34 cellular contexts compared by ENCODE assay signal in the genomic region with DNA sequence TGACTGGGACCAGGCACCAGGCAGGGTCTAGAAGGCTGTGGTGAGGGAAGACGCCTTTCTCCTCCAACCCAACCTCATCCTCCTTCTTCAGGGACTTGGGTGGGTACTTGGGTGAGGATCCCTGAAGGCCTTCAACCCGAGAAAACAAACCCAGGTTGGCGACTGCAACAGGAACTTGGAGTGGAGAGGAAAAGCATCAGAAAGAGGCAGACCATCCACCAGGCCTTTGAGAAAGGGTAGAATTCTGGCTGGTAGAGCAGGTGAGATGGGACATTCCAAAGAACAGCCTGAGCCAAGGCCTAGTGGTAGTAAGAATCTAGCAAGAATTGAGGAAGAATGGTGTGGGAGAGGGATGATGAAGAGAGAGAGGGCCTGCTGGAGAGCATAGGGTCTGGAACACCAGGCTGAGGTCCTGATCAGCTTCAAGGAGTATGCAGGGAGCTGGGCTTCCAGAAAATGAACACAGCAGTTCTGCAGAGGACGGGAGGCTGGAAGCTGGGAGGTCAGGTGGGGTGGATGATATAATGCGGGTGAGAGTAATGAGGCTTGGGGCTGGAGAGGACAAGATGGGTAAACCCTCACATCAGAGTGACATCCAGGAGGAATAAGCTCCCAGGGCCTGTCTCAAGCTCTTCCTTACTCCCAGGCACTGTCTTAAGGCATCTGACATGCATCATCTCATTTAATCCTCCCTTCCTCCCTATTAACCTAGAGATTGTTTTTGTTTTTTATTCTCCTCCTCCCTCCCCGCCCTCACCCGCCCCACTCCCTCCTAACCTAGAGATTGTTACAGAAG.
"Had no signal": no experiment of that assay in that cellular context is flagged by ENCODE, and none has a peak within 500 bp of the region (broad histone marks: within the 10 kb centered on the region; RNA-seq: fewer than 3 reads in every experiment).

No MANE protein-coding gene starts in this region.

- H3K9me3 ChIP-seq: adrenal gland, body of pancreas, breast epithelium, Peyer's patch, SJSA1, SK-N-SH had no signal

- H3K36me3 Mint-ChIP-seq: activated CD4-positive, alpha-beta memory T cell treated with anti-CD3 and anti-CD28 coated beads for 36 hours; activated naive CD4-positive, alpha-beta T cell treated with anti-CD3 and anti-CD28 coated beads, Interleukin-2, amount 50 U/mL, for 72 hours; WTC11 had no signal

- H3K4me3 Mint-ChIP-seq: activated CD4-positive, alpha-beta memory T cell treated with anti-CD3 and anti-CD28 coated beads for 36 hours; activated CD4-positive, alpha-beta T cell treated with anti-CD3 and anti-CD28 coated beads for 36 hours; activated CD4-positive, alpha-beta T cell treated with anti-CD3 and anti-CD28 coated beads, Interleukin-2, amount 10 ng/mL, durations not matched to agents 7 days and 5 days; activated naive CD4-positive, alpha-beta T cell treated with anti-CD3 and anti-CD28 coated beads for 36 hours; activated T-cell treated with anti-CD3 and anti-CD28 coated beads, Interleukin-2, amount 50 U/mL, for 4 hours; activated T-helper 1 cell treated with anti-CD3 and anti-CD28 coated beads, Interleukin-12 subunit alpha, Interleukin-12 subunit beta, Interleukin-2, Interleukin-4 antibody, amounts not matched to agents 30 ng/mL and 10 ng/mL and 1 ng/mL, durations not matched to agents 14 hours and 24 hours and 36 hours; T-helper 1 cell treated with Interleukin-12 subunit alpha and Interleukin-12 subunit beta and Interleukin-4 antibody, amounts not matched to agents 30 μg/mL and 1 μg/mL, for 36 hours; T-helper 2 cell treated with Interferon-gamma antibody and Interleukin-4, amounts not matched to agents 5 μg/mL and 100 μg/mL, for 36 hours; WTC11 had no signal

- H3K27ac Mint-ChIP-seq: activated CD4-positive, alpha-beta memory T cell treated with anti-CD3 and anti-CD28 coated beads for 36 hours; activated CD4-positive, alpha-beta T cell treated with anti-CD3 and anti-CD28 coated beads for 36 hours; activated CD4-positive, alpha-beta T cell treated with anti-CD3 and anti-CD28 coated beads, Interleukin-2, amount 10 ng/mL, durations not matched to agents 7 days and 5 days; activated naive CD4-positive, alpha-beta T cell treated with anti-CD3 and anti-CD28 coated beads for 36 hours; activated naive CD4-positive, alpha-beta T cell treated with anti-CD3 and anti-CD28 coated beads, Interleukin-2, amount 50 U/mL, for 72 hours; activated T-helper 1 cell treated with anti-CD3 and anti-CD28 coated beads, Interleukin-12 subunit alpha, Interleukin-12 subunit beta, Interleukin-2, Interleukin-4 antibody, amounts not matched to agents 30 ng/mL and 10 ng/mL and 1 ng/mL, durations not matched to agents 14 hours and 24 hours and 36 hours; T-helper 1 cell treated with Interleukin-12 subunit alpha and Interleukin-12 subunit beta and Interleukin-4 antibody, amounts not matched to agents 30 μg/mL and 1 μg/mL, for 36 hours; T-helper 2 cell treated with Interferon-gamma antibody and Interleukin-4, amounts not matched to agents 5 μg/mL and 100 μg/mL, for 36 hours; WTC11 had no signal

- DNase-seq: activated CD4-positive, alpha-beta memory T cell treated with anti-CD3 and anti-CD28 coated beads for 36 hours; activated CD4-positive, alpha-beta T cell treated with anti-CD3 and anti-CD28 coated beads for 36 hours; activated CD4-positive, alpha-beta T cell treated with anti-CD3 and anti-CD28 coated beads, Interleukin-2, amount 10 ng/mL, durations not matched to agents 7 days and 5 days; activated CD8-positive, alpha-beta memory T cell treated with anti-CD3 and anti-CD28 coated beads, Interleukin-2, amount 50 U/mL, for 4 hours; activated gamma-delta T cell treated with Interleukin-2 at 50 U/mL for 16 hours; activated naive CD4-positive, alpha-beta T cell treated with anti-CD3 and anti-CD28 coated beads for 36 hours; activated T-cell treated with anti-CD3 and anti-CD28 coated beads for 4 hours; activated T-cell treated with anti-CD3 and anti-CD28 coated beads, Interleukin-2, amount 50 U/mL, for 4 hours; adrenal gland; body of pancreas; MM.1S; MV-4-11; NCI-H1092; NCI-H1436 treated with DMSO at 0.1 percent for 48 hours; NCI-H1694 treated with DMSO at 0.1 percent for 48 hours; NCI-H2029; NCI-H345; NCI-H524 treated with DMSO at 0.1 percent for 48 hours; NK-92 treated with Interleukin-12 subunit alpha and Interleukin-12 subunit beta, amount 100 ng/mL, for 24 hours; PC-3; RPMI8226; SHP77 treated with DMSO at 0.1 percent for 48 hours; SK-N-SH had no signal

- H3K4me1 Mint-ChIP-seq: activated CD4-positive, alpha-beta T cell treated with anti-CD3 and anti-CD28 coated beads for 36 hours; activated CD4-positive, alpha-beta T cell treated with anti-CD3 and anti-CD28 coated beads, Interleukin-2, amount 10 ng/mL, durations not matched to agents 7 days and 5 days; WTC11 had no signal

- ATAC-seq: activated CD4-positive, alpha-beta T cell treated with anti-CD3 and anti-CD28 coated beads for 36 hours; activated CD4-positive, CD25-positive, alpha-beta regulatory T cell treated with anti-CD3 and anti-CD28 coated beads, Interleukin-2, amount 50 U/mL, for 24 hours; activated naive CD4-positive, alpha-beta T cell treated with anti-CD3 and anti-CD28 coated beads, Interleukin-2, amount 50 U/mL, for 72 hours; activated T-cell treated with anti-CD3 and anti-CD28 coated beads, Interleukin-2, amount 50 U/mL, for 4 hours; body of pancreas; PC-3 had no signal

- H3K27me3 ChIP-seq: adrenal gland, body of pancreas, Peyer's patch had no signal

- H3K4me3 ChIP-seq: adrenal gland, body of pancreas, breast epithelium, Peyer's patch, SJSA1 had no signal

- H3K4me2 ChIP-seq: SK-N-SH had no signal

- H3K36me3 ChIP-seq: adrenal gland, breast epithelium, SJSA1 had no signal

- H3K4me1 ChIP-seq: breast epithelium, SJSA1 had no signal

- H3K9me3 Mint-ChIP-seq: activated CD4-positive, alpha-beta memory T cell treated with anti-CD3 and anti-CD28 coated beads for 36 hours; activated CD4-positive, alpha-beta T cell treated with anti-CD3 and anti-CD28 coated beads, Interleukin-2, amount 10 ng/mL, durations not matched to agents 7 days and 5 days; activated naive CD4-positive, alpha-beta T cell treated with anti-CD3 and anti-CD28 coated beads for 36 hours; activated naive CD4-positive, alpha-beta T cell treated with anti-CD3 and anti-CD28 coated beads, Interleukin-2, amount 50 U/mL, for 72 hours; activated T-cell treated with anti-CD3 and anti-CD28 coated beads, Interleukin-2, amount 50 U/mL, for 4 hours; activated T-helper 1 cell treated with anti-CD3 and anti-CD28 coated beads, Interleukin-12 subunit alpha, Interleukin-12 subunit beta, Interleukin-2, Interleukin-4 antibody, amounts not matched to agents 30 ng/mL and 10 ng/mL and 1 ng/mL, durations not matched to agents 14 hours and 24 hours and 36 hours; T-helper 1 cell treated with Interleukin-12 subunit alpha and Interleukin-12 subunit beta and Interleukin-4 antibody, amounts not matched to agents 30 μg/mL and 1 μg/mL, for 36 hours; T-helper 2 cell treated with Interferon-gamma antibody and Interleukin-4, amounts not matched to agents 5 μg/mL and 100 μg/mL, for 36 hours; WTC11 had no signal

- H3K9ac ChIP-seq: SK-N-SH had no signal

- H3K27ac ChIP-seq: adrenal gland, body of pancreas, breast epithelium, SJSA1 had no signal

- FAIRE-seq: astrocyte, TTC549 had no signal
